ENCODE assay signal across 8 cellular contexts in the genomic region with DNA sequence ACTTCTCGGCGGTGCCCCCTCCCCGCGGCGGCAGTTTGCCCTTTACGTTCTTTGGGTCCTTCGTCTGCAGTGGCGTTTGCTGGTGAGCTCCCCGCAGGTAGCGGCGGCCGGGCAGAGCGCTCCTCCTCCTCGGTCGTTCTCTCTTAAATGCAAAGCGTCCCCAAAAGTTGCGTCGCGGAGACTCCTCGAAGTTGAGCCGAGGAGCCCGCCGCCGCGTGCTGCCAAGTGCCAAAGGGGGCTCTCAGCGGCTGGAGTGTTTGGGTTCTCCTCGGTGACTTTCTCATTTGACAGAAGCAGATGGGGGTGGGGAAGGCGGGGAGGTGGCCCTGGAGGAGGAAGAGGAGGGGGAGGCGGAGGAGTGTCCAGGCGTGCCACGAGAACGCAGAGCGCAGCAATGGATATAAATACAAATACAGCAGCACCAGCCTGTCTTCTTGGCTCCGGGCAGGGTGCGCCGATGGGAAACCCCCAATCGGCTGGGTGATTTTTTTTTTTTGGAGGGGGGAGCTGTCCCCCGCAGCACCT. TPM values are rescaled to one million over a fixed set of nuclear protein-coding genes. Genes with fewer than 3 reads are reported as not detected.
A peak's percentile ranks its signal among the peaks of the same experiment; 100 is the strongest.
DNase-seq lines count a peak whose midpoint lies in the region; ATAC-seq and TF ChIP-seq lines count a peak whose summit lies in the region.

A gene (minus strand): TSS at position 259 of the 525 bp plus-strand sequence. CDS start 496 bp downstream, outside the sequence.

- peak; percentile 30 for ATAC-seq in naive thymus-derived CD4-positive, alpha-beta T cell
- ATAC-seq in HG02642 (IDR thresholded peaks at IDR 0.05; ENCODE audit: poor library complexity, unreplicated experiment): no peak
- ATAC-seq in HG02610 (IDR thresholded peaks at IDR 0.05; ENCODE audit: unreplicated experiment): no peak

- H3K9me3 Mint-ChIP-seq in CD14-positive monocyte (peaks cover 0 to 14% (median 8%) of the 10 kb centered on the region in 7 donors), IgD-negative memory B cell (peaks cover 0 to 15% (median 0%) of the 10 kb centered on the region in 3 donors)
- H3K9me3 Mint-ChIP-seq in naive thymus-derived CD4-positive, alpha-beta T cell: peaks cover 0 to 28% (median 7%) of the 10 kb centered on the region in 11 donors

- H3K27ac Mint-ChIP-seq in CD14-positive monocyte: no peak within 1 kb of the TSS
- H3K27ac Mint-ChIP-seq in IgD-negative memory B cell: peak within 1 kb of the TSS in 1 of 3 donors; percentile 80
- peak within 1 kb of the TSS in 1 of 9 donors; percentile 42 for H3K27ac Mint-ChIP-seq in naive thymus-derived CD4-positive, alpha-beta T cell

- in situ Hi-C loops in mammary epithelial cell (cut with MboI; ENCODE audit: low sequenced_read_pairs in 2 of 2): no loop called here

- H3K4me1 Mint-ChIP-seq in CD14-positive monocyte (peaks cover 24% of the 10 kb centered on the region), IgD-negative memory B cell (peaks cover 0 to 9% (median 5%) of the 10 kb centered on the region in 3 donors)
- H3K4me1 Mint-ChIP-seq in naive thymus-derived CD4-positive, alpha-beta T cell: peaks cover 6 to 45% (median 26%) of the 10 kb centered on the region in 7 donors

- H3K4me3 Mint-ChIP-seq in CD14-positive monocyte (peak within 1 kb of the TSS; percentile 41 to 88), IgD-negative memory B cell (peak within 1 kb of the TSS in 3 of 4 donors; percentile 55 to 85 (median 82))
- H3K4me3 Mint-ChIP-seq in naive thymus-derived CD4-positive, alpha-beta T cell: peak within 1 kb of the TSS; percentile 57 to 81 (median 66)

- H3K79me2 ChIP-seq in mammary epithelial cell (ENCODE audit: insufficient read depth, low read length): no peaks in the 10 kb centered on the region

- 6% methylated on average over 18 of the region's 38 CpGs for WGBS in mammary epithelial cell (ENCODE audit: low coverage, missing lambda C conversion rate)

- H2AFZ ChIP-seq in mammary epithelial cell (ENCODE audit: low read depth, low read length): peak within 1 kb of the TSS; percentile 53

- TF ChIP-seq CTCF in CD14-positive monocyte (IDR thresholded peaks at IDR 0.05): no peak
- no peak for TF ChIP-seq CTCF in mammary epithelial cell (conservative IDR thresholded peaks at IDR 0.05 in 1 of 2, IDR thresholded peaks at IDR 0.05 in 1 of 2; ENCODE audit: extremely low read depth in 1 of 2, insufficient read depth in 1 of 2, low read depth in 1 of 2, low read length in 2 of 2)

- dilution Hi-C loops in mammary epithelial cell (cut with HindIII; ENCODE audit: low sequenced_read_pairs): no loop called here

- peak within 1 kb of the TSS; percentile 71 for H3K4me2 ChIP-seq in mammary epithelial cell (ENCODE audit: insufficient read depth, low read depth, low read length)

- H3K4me1 ChIP-seq in mammary epithelial cell (ENCODE audit: insufficient read depth, low read length): peaks cover 20% of the 10 kb centered on the region
- no peaks in the 10 kb centered on the region for H3K4me1 ChIP-seq in naive thymus-derived CD4-positive, alpha-beta T cell (ENCODE audit: control insufficient read depth in 2 of 2, insufficient read depth in 2 of 2, low read length in 2 of 2)

- DNase-seq in CD14-positive monocyte (ENCODE audit: low spot score) (no peak), mammary epithelial cell (peak; percentile 28), SKM-1 treated with dmso at 0.1 percent for 144 hours (lab: John Stamatoyannopoulos, UW; ENCODE audit: unreplicated experiment) (no peak), iPS-NIHi7 (ENCODE audit: extremely low spot score) (no peak)
- no peak for DNase-seq in naive thymus-derived CD4-positive, alpha-beta T cell

- no peak within 1 kb of the TSS for H3K27ac ChIP-seq in mammary epithelial cell (ENCODE audit: insufficient read depth, low read depth, low read length)
- no peak within 1 kb of the TSS for H3K27ac ChIP-seq in naive thymus-derived CD4-positive, alpha-beta T cell (ENCODE audit: low read depth, low read length)

- H4K20me1 ChIP-seq in mammary epithelial cell (ENCODE audit: insufficient read depth, low read length): peaks cover 4% of the 10 kb centered on the region

- no peaks in the 10 kb centered on the region for H3K36me3 ChIP-seq in mammary epithelial cell (ENCODE audit: insufficient read depth, low read length)
- no peaks in the 10 kb centered on the region for H3K36me3 ChIP-seq in naive thymus-derived CD4-positive, alpha-beta T cell (ENCODE audit: control insufficient read depth in 2 of 3, insufficient read depth in 3 of 3, low read length in 3 of 3)

- H3K27me3 ChIP-seq in mammary epithelial cell (ENCODE audit: insufficient read depth, low read length): peaks cover 50% of the 10 kb centered on the region
- H3K27me3 ChIP-seq in naive thymus-derived CD4-positive, alpha-beta T cell (ENCODE audit: control insufficient read depth in 2 of 2, insufficient read depth in 2 of 2, low read length in 2 of 2): peaks cover 0 to 31% of the 10 kb centered on the region in 2 donors

- no peaks in the 10 kb centered on the region for H3K9me3 ChIP-seq in mammary epithelial cell (replicated peaks; ENCODE audit: insufficient read depth, low read length)
- H3K9me3 ChIP-seq in naive thymus-derived CD4-positive, alpha-beta T cell (ENCODE audit: control insufficient read depth in 2 of 3, low read length in 3 of 3): peaks cover 0 to 5% (median 0%) of the 10 kb centered on the region in 3 experiments

- POLR2A ChIA-PET in naive thymus-derived CD4-positive, alpha-beta T cell (lab: Charles Lee): no interaction called here

- CTCF ChIA-PET in mammary epithelial cell (lab: Charles Lee; ENCODE audit: low non-redundant PET): no interaction called here
- CTCF ChIA-PET in naive thymus-derived CD4-positive, alpha-beta T cell (lab: Charles Lee): no interaction called here

- H3K36me3 Mint-ChIP-seq in CD14-positive monocyte (peaks cover 0 to 8% of the 10 kb centered on the region in 2 donors), IgD-negative memory B cell (no peaks in the 10 kb centered on the region)
- peaks cover 0 to 9% (median 0%) of the 10 kb centered on the region in 5 donors for H3K36me3 Mint-ChIP-seq in naive thymus-derived CD4-positive, alpha-beta T cell

- H3K9ac ChIP-seq in mammary epithelial cell (ENCODE audit: insufficient read depth, low read length): no peak within 1 kb of the TSS

- peaks cover 76 to 95% (median 77%) of the 10 kb centered on the region in 3 donors for H3K27me3 Mint-ChIP-seq in CD14-positive monocyte (ENCODE audit: low read depth in 3 of 3)
- H3K27me3 Mint-ChIP-seq in IgD-negative memory B cell: peaks cover 56% of the 10 kb centered on the region
- H3K27me3 Mint-ChIP-seq in naive thymus-derived CD4-positive, alpha-beta T cell: peaks cover 71 to 82% (median 75%) of the 10 kb centered on the region in 5 donors

- intact Hi-C loops in CD14-positive monocyte (cut with micrococcal nuclease): no loop called here
- intact Hi-C loops in mammary epithelial cell (cut with micrococcal nuclease): loop anchor here (10.0 kb wide), 1 partner anchor 442 kb away; no protein-coding TSS in a partner anchor
- intact Hi-C loops in naive thymus-derived CD4-positive, alpha-beta T cell (cut with micrococcal nuclease): no loop called here

- peak within 1 kb of the TSS in 1 of 3 experiments; percentile 26 for H3K4me3 ChIP-seq in mammary epithelial cell (replicated peaks in 1 of 3; ENCODE audit: insufficient read depth in 1 of 3, low read depth in 2 of 3, low read length in 3 of 3)
- no peak within 1 kb of the TSS for H3K4me3 ChIP-seq in naive thymus-derived CD4-positive, alpha-beta T cell (ENCODE audit: low read length)

- no TSS peak for BruUV-seq in mammary epithelial cell (replicated peaks; lab: Mats Ljungman, UMichigan)

RNA-seq across cellular contexts. Expression of the gene that starts here (rescaled TPM):
- polyA plus RNA-seq in CD14-positive monocyte (not detected), IgD-negative memory B cell (not detected), mammary epithelial cell (not detected)
- not detected for total RNA-seq in mammary epithelial cell
- polyA minus RNA-seq in mammary epithelial cell: not detected
- not detected for total RNA-seq in naive thymus-derived CD4-positive, alpha-beta T cell
- polyA plus RNA-seq in naive thymus-derived CD4-positive, alpha-beta T cell: not detected

Comparison
In these comparisons a context has a peak if more than half of its experiments do, and no peak if none do; other contexts are left out.
1. Peak in DNase-seq and H3K4me2 ChIP-seq in mammary epithelial cell; RNA of the gene not detected or under 1 TPM.
2. Peak in ATAC-seq in naive thymus-derived CD4-positive, alpha-beta T cell; RNA of the gene not detected or under 1 TPM.